In genomic region chr15:38626443-38627050, GRCh38 we compare ENCODE assay signal across 1 cellular context.
A peak's percentile ranks its signal among the peaks of the same experiment; 100 is the strongest.
TF ChIP-seq lines count a peak whose summit lies in the region.

No MANE protein-coding gene starts in this region.

TF ChIP-seq in GM12878, 131 proteins besides CTCF, POLR2A, EP300 and RAD21:
- TF ChIP-seq, protein P1, sequence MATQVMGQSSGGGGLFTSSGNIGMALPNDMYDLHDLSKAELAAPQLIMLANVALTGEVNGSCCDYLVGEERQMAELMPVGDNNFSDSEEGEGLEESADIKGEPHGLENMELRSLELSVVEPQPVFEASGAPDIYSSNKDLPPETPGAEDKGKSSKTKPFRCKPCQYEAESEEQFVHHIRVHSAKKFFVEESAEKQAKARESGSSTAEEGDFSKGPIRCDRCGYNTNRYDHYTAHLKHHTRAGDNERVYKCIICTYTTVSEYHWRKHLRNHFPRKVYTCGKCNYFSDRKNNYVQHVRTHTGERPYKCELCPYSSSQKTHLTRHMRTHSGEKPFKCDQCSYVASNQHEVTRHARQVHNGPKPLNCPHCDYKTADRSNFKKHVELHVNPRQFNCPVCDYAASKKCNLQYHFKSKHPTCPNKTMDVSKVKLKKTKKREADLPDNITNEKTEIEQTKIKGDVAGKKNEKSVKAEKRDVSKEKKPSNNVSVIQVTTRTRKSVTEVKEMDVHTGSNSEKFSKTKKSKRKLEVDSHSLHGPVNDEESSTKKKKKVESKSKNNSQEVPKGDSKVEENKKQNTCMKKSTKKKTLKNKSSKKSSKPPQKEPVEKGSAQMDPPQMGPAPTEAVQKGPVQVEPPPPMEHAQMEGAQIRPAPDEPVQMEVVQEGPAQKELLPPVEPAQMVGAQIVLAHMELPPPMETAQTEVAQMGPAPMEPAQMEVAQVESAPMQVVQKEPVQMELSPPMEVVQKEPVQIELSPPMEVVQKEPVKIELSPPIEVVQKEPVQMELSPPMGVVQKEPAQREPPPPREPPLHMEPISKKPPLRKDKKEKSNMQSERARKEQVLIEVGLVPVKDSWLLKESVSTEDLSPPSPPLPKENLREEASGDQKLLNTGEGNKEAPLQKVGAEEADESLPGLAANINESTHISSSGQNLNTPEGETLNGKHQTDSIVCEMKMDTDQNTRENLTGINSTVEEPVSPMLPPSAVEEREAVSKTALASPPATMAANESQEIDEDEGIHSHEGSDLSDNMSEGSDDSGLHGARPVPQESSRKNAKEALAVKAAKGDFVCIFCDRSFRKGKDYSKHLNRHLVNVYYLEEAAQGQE (IDR thresholded peaks at IDR 0.05; ENCODE audit: low read depth, low read length) = no peak
- TF ChIP-seq IKZF2 (IDR thresholded peaks at IDR 0.05) = peak in 1 of 2 experiments; percentile 44; a peak in 1 of 4 replicates
- 0 out of 2 replicates have a peak, but pooled peaks have one; percentile 12 for TF ChIP-seq ZNF592 (IDR thresholded peaks at IDR 0.05)
- no peak for TF ChIP-seq ZNF274 (IDR thresholded peaks at IDR 0.05; ENCODE audit: insufficient read depth, insufficient read length)
- TF ChIP-seq, protein P2, sequence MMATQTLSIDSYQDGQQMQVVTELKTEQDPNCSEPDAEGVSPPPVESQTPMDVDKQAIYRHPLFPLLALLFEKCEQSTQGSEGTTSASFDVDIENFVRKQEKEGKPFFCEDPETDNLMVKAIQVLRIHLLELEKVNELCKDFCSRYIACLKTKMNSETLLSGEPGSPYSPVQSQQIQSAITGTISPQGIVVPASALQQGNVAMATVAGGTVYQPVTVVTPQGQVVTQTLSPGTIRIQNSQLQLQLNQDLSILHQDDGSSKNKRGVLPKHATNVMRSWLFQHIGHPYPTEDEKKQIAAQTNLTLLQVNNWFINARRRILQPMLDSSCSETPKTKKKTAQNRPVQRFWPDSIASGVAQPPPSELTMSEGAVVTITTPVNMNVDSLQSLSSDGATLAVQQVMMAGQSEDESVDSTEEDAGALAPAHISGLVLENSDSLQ (IDR thresholded peaks at IDR 0.05) = peak; percentile 85
- no peak for TF ChIP-seq CBX3 (IDR thresholded peaks at IDR 0.05; ENCODE audit: borderline replicate concordance, low read depth)
- TF ChIP-seq ESRRA (IDR thresholded peaks at IDR 0.05; ENCODE audit: low read length) = no peak
- TF ChIP-seq, protein P3, sequence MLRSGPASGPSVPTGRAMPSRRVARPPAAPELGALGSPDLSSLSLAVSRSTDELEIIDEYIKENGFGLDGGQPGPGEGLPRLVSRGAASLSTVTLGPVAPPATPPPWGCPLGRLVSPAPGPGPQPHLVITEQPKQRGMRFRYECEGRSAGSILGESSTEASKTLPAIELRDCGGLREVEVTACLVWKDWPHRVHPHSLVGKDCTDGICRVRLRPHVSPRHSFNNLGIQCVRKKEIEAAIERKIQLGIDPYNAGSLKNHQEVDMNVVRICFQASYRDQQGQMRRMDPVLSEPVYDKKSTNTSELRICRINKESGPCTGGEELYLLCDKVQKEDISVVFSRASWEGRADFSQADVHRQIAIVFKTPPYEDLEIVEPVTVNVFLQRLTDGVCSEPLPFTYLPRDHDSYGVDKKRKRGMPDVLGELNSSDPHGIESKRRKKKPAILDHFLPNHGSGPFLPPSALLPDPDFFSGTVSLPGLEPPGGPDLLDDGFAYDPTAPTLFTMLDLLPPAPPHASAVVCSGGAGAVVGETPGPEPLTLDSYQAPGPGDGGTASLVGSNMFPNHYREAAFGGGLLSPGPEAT (IDR thresholded peaks at IDR 0.05; ENCODE audit: low read depth) = peak; percentile 25; the same call in 1 of the 2 replicates
- TF ChIP-seq IKZF1 (conservative IDR thresholded peaks at IDR 0.05) = 0 out of 2 replicates have a peak, but pooled peaks have one; percentile 16
- no peak for TF ChIP-seq SPI1 (IDR thresholded peaks at IDR 0.05; ENCODE audit: borderline replicate concordance, insufficient read depth, low read depth, low read length)
TF ChIP-seq in GM12878: peak in this region for 5.
